In genomic region chr7:152189026-152189425, GRCh38 we compare ENCODE assay signal across 27 cellular contexts.
"Had no signal": no experiment of that assay in that cellular context is flagged by ENCODE, and none has a peak within 500 bp of the region (broad histone marks: within the 10 kb centered on the region; RNA-seq: fewer than 3 reads in every experiment).

No MANE protein-coding gene starts in this region.

- H3K27me3 Mint-ChIP-seq: naive thymus-derived CD8-positive, alpha-beta T cell; stimulated activated memory B cell treated with anti-CD40 and anti-IgM and Interleukin-4, amounts not matched to agents 10 μg/mL and 1 μg/mL and 100 μg/mL, for 72 hours; T-helper 17 cell had no signal

- H3K4me1 ChIP-seq: ascending aorta, colonic mucosa, esophagus squamous epithelium, neural progenitor cell, right lobe of liver, uterus had no signal

- H3K27ac Mint-ChIP-seq: endodermal cell; neural progenitor cell; stimulated activated memory B cell treated with anti-CD40 and anti-IgM and Interleukin-4, amounts not matched to agents 10 μg/mL and 1 μg/mL and 100 μg/mL, for 72 hours; T-helper 17 cell had no signal

- H3K36me3 ChIP-seq: uterus had no signal

- H3K4me1 Mint-ChIP-seq: endodermal cell, neural progenitor cell had no signal

- H3K9me3 ChIP-seq: ascending aorta, colonic mucosa, esophagus squamous epithelium, mucosa of descending colon, right lobe of liver, stomach, uterus had no signal

- H3K9ac ChIP-seq: neural progenitor cell had no signal

- DNase-seq: activated CD4-positive, alpha-beta T cell treated with anti-CD3 and anti-CD28 coated beads for 4 hours; activated CD4-positive, alpha-beta T cell treated with anti-CD3 and anti-CD28 coated beads, Interleukin-2, amount 50 U/mL, for 48 hours; activated CD4-positive, CD25-positive, alpha-beta regulatory T cell; activated effector memory CD4-positive, alpha-beta T cell treated with anti-CD3 and anti-CD28 coated beads, Interleukin-2, amount 50 U/mL, for 16 hours; activated naive CD4-positive, alpha-beta T cell treated with anti-CD3 and anti-CD28 coated beads, Interleukin-2, amount 50 U/mL, for 16 hours; activated T-cell treated with anti-CD3 and anti-CD28 coated beads, Interleukin-2, amount 50 U/mL, for 48 hours; brain microvascular endothelial cell; central memory CD4-positive, alpha-beta T cell; colonic mucosa; endodermal cell; esophagus squamous epithelium; foreskin melanocyte; mucosa of descending colon; naive thymus-derived CD8-positive, alpha-beta T cell; posterior cingulate gyrus; right lobe of liver; stimulated activated CD4-positive, alpha-beta T cell treated with anti-CD3 and anti-CD28 coated beads, Interleukin-2, amount 100 ng/mL, for 24 hours; stomach; SW 1271; T-helper 17 cell; trophoblast cell; uterus had no signal

- H3K4me3 ChIP-seq: ascending aorta, colonic mucosa, esophagus squamous epithelium, hepatocyte, mucosa of descending colon, neural progenitor cell, right lobe of liver, skin epidermis, stomach, uterus had no signal

- H3K27ac ChIP-seq: ascending aorta, brain microvascular endothelial cell, colonic mucosa, esophagus squamous epithelium, hepatocyte, neural progenitor cell, right lobe of liver, skin epidermis, stomach, uterus had no signal

- H3K9me3 Mint-ChIP-seq: endodermal cell; naive thymus-derived CD8-positive, alpha-beta T cell; neural progenitor cell; stimulated activated memory B cell treated with anti-CD40 and anti-IgM and Interleukin-4, amounts not matched to agents 10 μg/mL and 1 μg/mL and 100 μg/mL, for 72 hours had no signal

- H3K79me2 ChIP-seq: hepatocyte had no signal

- H3K4me2 ChIP-seq: hepatocyte, neural progenitor cell had no signal

- H3K27me3 ChIP-seq: ascending aorta, brain microvascular endothelial cell, colonic mucosa, esophagus squamous epithelium, hepatocyte, neural progenitor cell, right lobe of liver, stomach, uterus had no signal

- H2AFZ ChIP-seq: hepatocyte, neural progenitor cell had no signal

- ATAC-seq: mucosa of descending colon; naive thymus-derived CD8-positive, alpha-beta T cell; right lobe of liver; stimulated activated memory B cell treated with anti-CD40 and anti-IgM and Interleukin-4, amounts not matched to agents 10 μg/mL and 1 μg/mL and 100 μg/mL, for 72 hours; T-helper 17 cell had no signal

- H3K4me3 Mint-ChIP-seq: endodermal cell; naive thymus-derived CD8-positive, alpha-beta T cell; neural progenitor cell; stimulated activated memory B cell treated with anti-CD40 and anti-IgM and Interleukin-4, amounts not matched to agents 10 μg/mL and 1 μg/mL and 100 μg/mL, for 72 hours; T-helper 17 cell had no signal
